In the genomic region with DNA sequence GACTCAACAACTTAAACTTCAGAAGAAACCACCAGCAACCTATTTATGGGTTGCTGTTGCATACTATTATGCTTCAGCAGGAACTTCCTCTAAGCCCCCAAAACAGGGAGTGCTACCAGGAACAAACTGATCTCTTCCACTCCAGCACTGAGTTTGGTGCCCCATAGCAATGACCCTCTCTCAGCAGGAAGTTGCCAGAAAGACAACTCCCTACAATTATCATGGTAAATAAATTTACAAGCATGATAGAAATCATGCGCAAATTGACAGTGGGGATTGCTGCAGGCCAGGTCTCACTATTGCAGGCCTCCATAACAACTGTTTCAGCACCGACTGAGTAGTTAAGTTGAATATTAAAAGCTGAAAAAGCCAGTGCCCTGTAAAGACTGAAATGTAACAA, we compare ENCODE assay signal across 22 cellular contexts.
"Had no signal": no experiment of that assay in that cellular context is flagged by ENCODE, and none has a peak within 500 bp of the region (broad histone marks: within the 10 kb centered on the region; RNA-seq: fewer than 3 reads in every experiment).

No MANE protein-coding gene starts in this region.

- H3K36me3 Mint-ChIP-seq: activated naive CD4-positive, alpha-beta T cell treated with anti-CD3 and anti-CD28 coated beads, Interleukin-2, amount 50 U/mL, for 24 hours; immature natural killer cell; memory B cell; naive B cell had no signal

- H3K4me3 Mint-ChIP-seq: activated naive CD4-positive, alpha-beta T cell treated with anti-CD3 and anti-CD28 coated beads, Interleukin-2, amount 50 U/mL, for 24 hours; central memory CD8-positive, alpha-beta T cell; immature natural killer cell; memory B cell; naive B cell; neural crest cell had no signal

- H3K27ac ChIP-seq: ascending aorta, colonic mucosa, heart left ventricle, prostate gland, right atrium auricular region, tibial artery had no signal

- H3K4me3 ChIP-seq: ascending aorta, colonic mucosa, heart left ventricle, prostate gland, right atrium auricular region, tibial artery had no signal

- H3K4me1 ChIP-seq: ascending aorta, colonic mucosa, heart left ventricle, prostate gland, right atrium auricular region, tibial artery had no signal

- H3K9me3 ChIP-seq: ascending aorta, colonic mucosa, prostate gland had no signal

- ATAC-seq: heart left ventricle had no signal

- H3K36me3 ChIP-seq: ascending aorta, colonic mucosa, heart left ventricle, prostate gland, right atrium auricular region, tibial artery had no signal

- H3K27me3 Mint-ChIP-seq: central memory CD8-positive, alpha-beta T cell; memory B cell; naive B cell had no signal

- H3K27ac Mint-ChIP-seq: activated naive CD4-positive, alpha-beta T cell treated with anti-CD3 and anti-CD28 coated beads, Interleukin-2, amount 50 U/mL, for 24 hours; immature natural killer cell; memory B cell; naive B cell had no signal

- H3K27me3 ChIP-seq: ascending aorta, colonic mucosa, heart left ventricle, tibial artery had no signal

- DNase-seq: activated CD4-positive, alpha-beta T cell treated with anti-CD3 and anti-CD28 coated beads for 1 hour; activated CD4-positive, alpha-beta T cell treated with anti-CD3 and anti-CD28 coated beads, Interleukin-2, amount 50 U/mL, for 4 hours; activated gamma-delta T cell; colonic mucosa; erythroblast; heart left ventricle; immature natural killer cell; kidney glomerular epithelial cell; naive B cell; stimulated activated CD4-positive, alpha-beta T cell treated with anti-CD3 and anti-CD28 coated beads, Interleukin-12 subunit alpha, Interleukin-12 subunit beta, amount 100 ng/mL, for 4 hours; stimulated activated CD4-positive, alpha-beta T cell treated with anti-CD3 and anti-CD28 coated beads, Interleukin-1b, Interleukin-23, amount 100 ng/mL, for 48 hours; stimulated activated CD8-positive, alpha-beta memory T cell treated with anti-CD3 and anti-CD28 coated beads, Interleukin-4, amount 100 ng/mL, for 48 hours; stimulated activated naive CD4-positive, alpha-beta T cell; T1000; tibial artery had no signal

- H3K4me1 Mint-ChIP-seq: activated naive CD4-positive, alpha-beta T cell treated with anti-CD3 and anti-CD28 coated beads, Interleukin-2, amount 50 U/mL, for 24 hours; central memory CD8-positive, alpha-beta T cell; immature natural killer cell; memory B cell; naive B cell; neural crest cell had no signal
